Comparison of ENCODE assay signal across 1 cellular context in genomic region chr16:14559809-14560227, GRCh38.
TF ChIP-seq lines count a peak whose summit lies in the region.

No MANE protein-coding gene starts in this region.

TF ChIP-seq in HepG2, 621 proteins besides CTCF, POLR2A, EP300 and RAD21 (continued from another document and continues in another):
- TF ChIP-seq MXD3 (CRISPR knock-in tag; IDR thresholded peaks at IDR 0.05) (no peak), MED1 (CRISPR knock-in tag; IDR thresholded peaks at IDR 0.05) (no peak), RFXANK (CRISPR knock-in tag; IDR thresholded peaks at IDR 0.05) (no peak), ZBTB7A (CRISPR knock-in tag; IDR thresholded peaks at IDR 0.05) (no peak), ZBTB33 (CRISPR knock-in tag; IDR thresholded peaks at IDR 0.05) (peak; percentile 98), ZMYM2 (CRISPR knock-in tag; IDR thresholded peaks at IDR 0.05) (0 out of 2 replicates have a peak, but pooled peaks have one; percentile 18), ZBTB26 (CRISPR knock-in tag; IDR thresholded peaks at IDR 0.05; ENCODE audit: borderline replicate concordance) (peak; percentile 95), ZNF878 (CRISPR knock-in tag; IDR thresholded peaks at IDR 0.05) (0 out of 2 replicates have a peak, but pooled peaks have one; percentile 42), SYNCRIP (IDR thresholded peaks at IDR 0.05; ENCODE audit: insufficient read depth, low read depth, low read length) (no peak), ZBTB20 (CRISPR knock-in tag; IDR thresholded peaks at IDR 0.05; ENCODE audit: borderline replicate concordance, low read depth) (no peak), KLF9 (CRISPR knock-in tag; IDR thresholded peaks at IDR 0.05; ENCODE audit: low read depth) (no peak), CEBPB (IDR thresholded peaks at IDR 0.05; ENCODE audit: borderline replicate concordance, low read depth, low read length) (peak; percentile 78), THAP8 (CRISPR knock-in tag; IDR thresholded peaks at IDR 0.05; ENCODE audit: borderline replicate concordance) (no peak), ZMAT3 (CRISPR knock-in tag; conservative IDR thresholded peaks at IDR 0.05) (no peak), CC2D1A (CRISPR knock-in tag; IDR thresholded peaks at IDR 0.05) (no peak), FOXA1 (IDR thresholded peaks at IDR 0.05) (no peak), FOXA1 (CRISPR knock-in tag; IDR thresholded peaks at IDR 0.05) (0 out of 2 replicates have a peak, but pooled peaks have one; percentile 24), GLMP (CRISPR knock-in tag; IDR thresholded peaks at IDR 0.05; ENCODE audit: borderline replicate concordance) (no peak), RARG (CRISPR knock-in tag; IDR thresholded peaks at IDR 0.05; ENCODE audit: low read depth) (no peak), ZXDC (CRISPR knock-in tag; IDR thresholded peaks at IDR 0.05) (no peak), BATF2 (CRISPR knock-in tag; IDR thresholded peaks at IDR 0.05) (no peak), ZNF703 (CRISPR knock-in tag; IDR thresholded peaks at IDR 0.05; ENCODE audit: borderline replicate concordance) (no peak), GATA4 (IDR thresholded peaks at IDR 0.05; ENCODE audit: borderline replicate concordance, low read depth) (no peak), TFAP4 (IDR thresholded peaks at IDR 0.05; ENCODE audit: borderline replicate concordance, low read depth) (peak; percentile 28; the same call in 1 of the 2 replicates), ZNF772 (CRISPR knock-in tag; IDR thresholded peaks at IDR 0.05) (no peak), HBP1 (CRISPR knock-in tag; IDR thresholded peaks at IDR 0.05; ENCODE audit: low read depth) (no peak), ELF1 (CRISPR knock-in tag; IDR thresholded peaks at IDR 0.05) (peak; percentile 85), MTF2 (CRISPR knock-in tag; IDR thresholded peaks at IDR 0.05; ENCODE audit: borderline replicate concordance) (no peak), SIN3A (IDR thresholded peaks at IDR 0.05; ENCODE audit: borderline replicate concordance, low read depth, low read length) (0 out of 2 replicates have a peak, but pooled peaks have one; percentile 40), YY1 (IDR thresholded peaks at IDR 0.05; ENCODE audit: insufficient read depth, insufficient replicate concordance, low read depth, low read length) (no peak), CHD2 (IDR thresholded peaks at IDR 0.05; ENCODE audit: low read depth, low read length) (no peak), ZSCAN21 (CRISPR knock-in tag; IDR thresholded peaks at IDR 0.05; ENCODE audit: borderline replicate concordance) (no peak), CCDC6 (CRISPR knock-in tag; IDR thresholded peaks at IDR 0.05) (0 out of 2 replicates have a peak, but pooled peaks have one; percentile 50), ZNF260 (CRISPR knock-in tag; IDR thresholded peaks at IDR 0.05; ENCODE audit: borderline replicate concordance, low read depth) (no peak), ARID2 (CRISPR knock-in tag; IDR thresholded peaks at IDR 0.05; ENCODE audit: borderline replicate concordance) (no peak), ZBTB46 (CRISPR knock-in tag; IDR thresholded peaks at IDR 0.05; ENCODE audit: borderline replicate concordance) (no peak), THRA (CRISPR knock-in tag; IDR thresholded peaks at IDR 0.05; ENCODE audit: borderline replicate concordance) (no peak), ZNF609 (CRISPR knock-in tag; IDR thresholded peaks at IDR 0.05; ENCODE audit: borderline replicate concordance) (no peak), ZNF784 (CRISPR knock-in tag; IDR thresholded peaks at IDR 0.05; ENCODE audit: borderline replicate concordance) (no peak)
